8 cellular contexts compared by ENCODE assay signal in the genomic region with DNA sequence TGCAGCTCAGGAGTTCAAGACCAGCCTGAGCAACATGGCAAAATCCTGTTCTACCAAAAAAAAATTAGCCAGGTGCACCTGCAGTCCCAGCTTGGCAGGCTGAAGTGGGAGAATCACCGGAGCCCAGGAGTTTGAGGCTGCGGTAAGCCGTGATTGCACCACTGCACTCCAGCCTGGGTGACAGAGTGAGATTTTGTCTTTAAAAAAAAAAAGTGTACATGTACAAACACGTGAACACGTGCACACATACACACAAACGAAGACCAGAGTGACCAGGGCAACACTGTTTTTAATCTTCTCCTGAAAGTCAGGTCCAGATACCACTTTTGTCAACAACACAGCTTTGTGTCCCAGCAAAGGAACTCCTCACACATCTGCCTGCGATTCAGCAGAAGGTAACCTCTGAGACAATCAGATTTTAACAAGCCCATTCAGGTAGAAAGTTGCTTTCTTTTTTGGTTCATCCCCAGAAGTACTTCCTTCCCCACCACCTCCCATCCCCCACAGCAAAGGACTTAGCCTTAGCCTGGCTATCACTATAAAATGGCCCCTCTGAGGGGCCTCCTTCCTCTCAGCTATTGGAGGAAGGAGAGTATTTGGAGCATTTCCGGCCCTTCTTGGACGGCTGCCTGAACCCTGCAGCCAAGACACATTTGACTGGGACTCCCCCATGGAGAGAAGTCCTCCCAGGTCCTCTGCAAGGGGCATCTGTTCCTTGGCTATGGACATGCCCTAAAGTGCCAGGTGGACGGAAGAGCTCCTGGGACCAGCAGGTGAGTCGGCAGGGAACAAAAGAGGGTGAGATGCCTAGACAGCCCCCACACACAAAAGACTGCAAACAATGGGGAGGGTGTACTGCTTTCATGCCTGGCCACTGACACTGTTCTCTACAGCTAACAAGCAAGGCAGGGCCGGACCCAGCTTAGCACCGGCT. TPM values are rescaled to one million over a fixed set of nuclear protein-coding genes. Genes with fewer than 3 reads are reported as not detected.
DNase-seq lines count a peak whose midpoint lies in the region; ATAC-seq and TF ChIP-seq lines count a peak whose summit lies in the region.

No MANE protein-coding gene starts in this region.

- no TSS peak for BruUV-seq in MCF 10A (replicated peaks; lab: Mats Ljungman, UMichigan)

- H3F3A ChIP-seq in OCI-LY1 (ENCODE audit: insufficient read depth, low read length), result no peaks in the 10 kb centered on the region

- H3K9me2 ChIP-seq in OCI-LY1 (ENCODE audit: low read depth, low read length), result no peaks in the 10 kb centered on the region

- H3K27ac Mint-ChIP-seq in MCF 10A (ENCODE audit: low read depth, unreplicated experiment), result peak overlapping the region; percentile 59

- peak overlapping the region; percentile 29; the same call in 1 of the 2 replicates for H3K4me2 ChIP-seq in OCI-LY1 (ENCODE audit: low read length)

- H3K9ac ChIP-seq in OCI-LY1 (ENCODE audit: low read length), result no peak overlapping the region

- ATAC-seq in HG03196 (IDR thresholded peaks at IDR 0.05; ENCODE audit: unreplicated experiment) (peak; percentile 39), HG02973 (IDR thresholded peaks at IDR 0.05; ENCODE audit: unreplicated experiment) (no peak)

- no peaks in the 10 kb centered on the region for H3K79me2 ChIP-seq in OCI-LY1 (ENCODE audit: insufficient read depth, low read length)

- DNase-seq in COR-L47 (lab: John Stamatoyannopoulos, UW), result peak; percentile 89
- DNase-seq in GM19238 (ENCODE audit: insufficient read length, low spot score), result peak; percentile 57
- DNase-seq in MCF 10A (ENCODE audit: unreplicated experiment), result peak; percentile 60
- DNase-seq in iPS-NIHi7 (ENCODE audit: extremely low spot score), result peak; percentile 52
- peak; percentile 48 for DNase-seq in stimulated activated CD8-positive, alpha-beta memory T cell treated with anti-CD3 and anti-CD28 coated beads, Interleukin-4, amount 100 ng/mL, for 48 hours

- H3K27ac ChIP-seq in OCI-LY1 (ENCODE audit: low read depth, low read length, poor library complexity, severe bottlenecking), result no peak overlapping the region

- POLR2A ChIA-PET in MCF 10A (lab: Yijun Ruan, JAX), result interaction anchor here (0.6 to 3.4 kb wide), 14 partner anchors 9 to 75 kb away, joined by 3 to 38 read pairs (median 5); partner anchors contain the start of genes CTDSP2 and TSFM

- H3K4me1 ChIP-seq in OCI-LY1 (ENCODE audit: insufficient read depth, low read length, severe bottlenecking), result peaks cover 27% of the 10 kb centered on the region

- intact Hi-C loops in MCF 10A (cut with micrococcal nuclease), result no loop called here

- no peaks in the 10 kb centered on the region for H4K20me1 ChIP-seq in OCI-LY1 (ENCODE audit: insufficient read depth, low read length)

- peaks cover 8% of the 10 kb centered on the region for H3K36me3 Mint-ChIP-seq in MCF 10A (ENCODE audit: insufficient read depth, unreplicated experiment)

- H3K4me1 Mint-ChIP-seq in MCF 10A (ENCODE audit: insufficient read depth, unreplicated experiment), result peaks cover 41% of the 10 kb centered on the region

- no peaks in the 10 kb centered on the region for H3K27me3 Mint-ChIP-seq in MCF 10A (ENCODE audit: insufficient read depth, unreplicated experiment)

- no peaks in the 10 kb centered on the region for H3K9me3 ChIP-seq in OCI-LY1 (ENCODE audit: low read length)

- H3K4me3 Mint-ChIP-seq in MCF 10A (ENCODE audit: unreplicated experiment), result peak overlapping the region; percentile 46

- no peaks in the 10 kb centered on the region for H3K9me3 Mint-ChIP-seq in MCF 10A (ENCODE audit: unreplicated experiment)

- CTCF ChIA-PET in MCF 10A (lab: Yijun Ruan, JAX), result interaction anchor here (0.6 to 6.8 kb wide), 8 partner anchors 8 to 68 kb away, joined by 4 to 138 read pairs (median 7); no protein-coding TSS in a partner anchor

- H3K27me3 ChIP-seq in OCI-LY1 (ENCODE audit: insufficient read depth, low read length), result no peaks in the 10 kb centered on the region

- no peak overlapping the region for H2AFZ ChIP-seq in OCI-LY1 (ENCODE audit: low read length)

- no peak overlapping the region for H3K4me3 ChIP-seq in OCI-LY1 (ENCODE audit: low read depth, low read length, poor library complexity, severe bottlenecking)

- no peak for TF ChIP-seq CTCF in OCI-LY1 (IDR thresholded peaks at IDR 0.05; ENCODE audit: low read length)
- no peak for TF ChIP-seq CTCF in MCF 10A (IDR thresholded peaks at IDR 0.05; ENCODE audit: unreplicated experiment)

- H3K36me3 ChIP-seq in OCI-LY1 (ENCODE audit: insufficient read depth, low read length), result no peaks in the 10 kb centered on the region

RNA-seq across cellular contexts. Expression of gene CTDSP2, which starts 9.8 kb away (rescaled TPM):
- 73.4 and 76.5 TPM in 2 replicates for total RNA-seq in MCF 10A (2022)

RNA-seq across cellular contexts. Expression of gene AVIL, which starts 18.2 kb away (rescaled TPM):
- total RNA-seq in MCF 10A (2022), result 1.7 and 1.9 TPM in 2 replicates

RNA-seq across cellular contexts. Expression of gene TSFM, which starts 54.1 kb away (rescaled TPM):
- 28.4 and 32.6 TPM in 2 replicates for total RNA-seq in MCF 10A (2022)
